8 cellular contexts compared by ENCODE assay signal in genomic region chr21:44456207-44456914, GRCh38. TPM values are rescaled to one million over a fixed set of nuclear protein-coding genes. Genes with fewer than 3 reads are reported as not detected.
DNase-seq lines count a peak whose midpoint lies in the region; ATAC-seq and TF ChIP-seq lines count a peak whose summit lies in the region.

No MANE protein-coding gene starts in this region.

- CTCF ChIA-PET in RWPE1 (lab: Yijun Ruan, JAX), result interaction anchor here (0.6 to 0.8 kb wide), 4 partner anchors 39 to 479 kb away, joined by 3 to 4 read pairs (median 3); no protein-coding TSS in a partner anchor

- peak overlapping the region; percentile 93 for H3K23ac ChIP-seq in neuronal stem cell (ENCODE audit: low read depth, low read length, poor library complexity)

- H2AFZ ChIP-seq in neuronal stem cell (ENCODE audit: low read length), result peak overlapping the region; percentile 94

- H3K27me3 ChIP-seq in esophagus squamous epithelium (peaks cover 0 to 10% (median 0%) of the 10 kb centered on the region in 4 donors), neuronal stem cell (ENCODE audit: control insufficient read depth in 3 of 3, insufficient read depth in 3 of 3, low read depth in 1 of 3, low read length in 3 of 3) (peaks cover 0 to 5% (median 4%) of the 10 kb centered on the region in 3 experiments)

- peak overlapping the region; percentile 4 for H2BK120ac ChIP-seq in neuronal stem cell (ENCODE audit: low read depth, low read length)

- H3K4me2 ChIP-seq in neuronal stem cell (ENCODE audit: insufficient read depth, low read length, poor library complexity, severe bottlenecking), result peak overlapping the region; percentile 78

- H2BK15ac ChIP-seq in neuronal stem cell (ENCODE audit: low read length), result peak overlapping the region; percentile 75

- H2BK12ac ChIP-seq in neuronal stem cell (ENCODE audit: low read length), result no peak overlapping the region

- H3K4me3 ChIP-seq in esophagus squamous epithelium (peak overlapping the region; percentile 52 to 87 (median 74)), neuronal stem cell (ENCODE audit: low read length in 2 of 2) (peak overlapping the region; percentile 56 to 82)

- no peak overlapping the region for H4K91ac ChIP-seq in neuronal stem cell (ENCODE audit: low read depth, low read length, poor library complexity)

- DNase-seq in RWPE1 (ENCODE audit: low spot score) (no peak), esophagus squamous epithelium (lab: John Stamatoyannopoulos, UW) (no peak), neuronal stem cell (ENCODE audit: low spot score) (no peak), kidney glomerular epithelial cell (lab: John Stamatoyannopoulos, UW) (no peak), ecto neural progenitor cell (ENCODE audit: low spot score) (no peak)
- no peak for DNase-seq in stimulated activated CD4-positive, alpha-beta T cell treated with anti-CD3 and anti-CD28 coated beads, Interleukin-12 subunit alpha, Interleukin-12 subunit beta, amount 100 ng/mL, for 4 hours

- H3K18ac ChIP-seq in neuronal stem cell (ENCODE audit: low read length), result peak overlapping the region; percentile 13

- peak overlapping the region; percentile 21 for H3K14ac ChIP-seq in neuronal stem cell (ENCODE audit: low read length)

- TF ChIP-seq CTCF in C4-2B (conservative IDR thresholded peaks at IDR 0.05) (peak; percentile 44; the same call in 1 of the 2 replicates), RWPE1 (conservative IDR thresholded peaks at IDR 0.05; ENCODE audit: low read depth) (0 out of 2 replicates have a peak, but pooled peaks have one; percentile 21), esophagus squamous epithelium (IDR thresholded peaks at IDR 0.05) (no peak)

- peak overlapping the region; percentile 53 for H3K4ac ChIP-seq in neuronal stem cell (ENCODE audit: low read length)

- TF ChIP-seq POLR2A in esophagus squamous epithelium (IDR thresholded peaks at IDR 0.05), result no peak

- H3K27ac ChIP-seq in C4-2B (peak overlapping the region; percentile 53), RWPE1 (peak overlapping the region; percentile 8; the same call in 1 of the 2 replicates), esophagus squamous epithelium (peak overlapping the region in 1 of 4 donors; percentile 38), neuronal stem cell (replicated peaks; ENCODE audit: low read length) (no peak overlapping the region)

- H3K36me3 ChIP-seq in esophagus squamous epithelium, result no peaks in the 10 kb centered on the region
- H3K36me3 ChIP-seq in neuronal stem cell (replicated peaks in 1 of 2; ENCODE audit: control insufficient read depth in 2 of 2, insufficient read depth in 2 of 2, low read length in 2 of 2), result peaks cover 5 to 7% of the 10 kb centered on the region in 2 donors

- peak overlapping the region; percentile 53 for H2BK5ac ChIP-seq in neuronal stem cell (ENCODE audit: low read length)

- H3K79me1 ChIP-seq in neuronal stem cell (ENCODE audit: low read depth, low read length), result peaks cover 6% of the 10 kb centered on the region

- peak overlapping the region; percentile 99 for H2AK5ac ChIP-seq in neuronal stem cell (ENCODE audit: low read depth, low read length)

- peaks cover 0 to 5% (median 0%) of the 10 kb centered on the region in 3 donors for H3K9me3 ChIP-seq in esophagus squamous epithelium
- H3K9me3 ChIP-seq in neuronal stem cell (replicated peaks in 1 of 2; ENCODE audit: control insufficient read depth in 2 of 2, insufficient read depth in 1 of 2, low read depth in 1 of 2, low read length in 2 of 2), result peaks cover 0 to 2% of the 10 kb centered on the region in 2 donors

- H3K4me1 ChIP-seq in esophagus squamous epithelium (peaks cover 4 to 20% (median 8%) of the 10 kb centered on the region in 3 donors), neuronal stem cell (ENCODE audit: control insufficient read depth in 2 of 2, insufficient read depth in 1 of 2, low read depth in 1 of 2, low read length in 2 of 2) (peaks cover 0 to 5% of the 10 kb centered on the region in 2 donors)

- H3K9ac ChIP-seq in neuronal stem cell (ENCODE audit: low read depth, low read length, poor library complexity), result no peak overlapping the region

- WGBS in esophagus squamous epithelium, 2 donors, result 80 to 93% methylated on average over 14 of the region's 36 CpGs
- WGBS in neuronal stem cell (ENCODE audit: extremely low coverage in 2 of 2, insufficient read length in 2 of 2, insufficient replicate concordance in 1 of 2), 2 donors, result no CpG with 5 or more reads among the region's 36 CpGs

- H4K8ac ChIP-seq in neuronal stem cell (ENCODE audit: low read depth, low read length), result peak overlapping the region; percentile 82

- POLR2A ChIA-PET in RWPE1 (lab: Yijun Ruan, JAX; ENCODE audit: low non-redundant PET), result no interaction called here

- ATAC-seq in GM21619 (IDR thresholded peaks at IDR 0.05; ENCODE audit: unreplicated experiment), result no peak

- intact Hi-C loops in esophagus squamous epithelium (cut with DNase I), result no loop called here

RNA-seq across cellular contexts. Expression of gene LRRC3, which starts 1.1 kb away (rescaled TPM):
- 1 to 10 TPM in 2 of 4 donors, under 1 TPM in 2; 0.57 to 2.9 (median 1.1) TPM for total RNA-seq in esophagus squamous epithelium
- 4.0 TPM for polyA plus RNA-seq in neuronal stem cell (2013, experiment 1 of 2)
- 3.9 TPM for polyA plus RNA-seq in neuronal stem cell (2013, experiment 2 of 2)

Comparison
In these comparisons a context has a peak if more than half of its experiments do, and no peak if none do; other contexts are left out.
1. CTCF ChIP-seq: peak in C4-2B (single experiment) and RWPE1 (single experiment); none in esophagus squamous epithelium (0 of 6).